ENCODE assay signal across 1 cellular context in the genomic region with DNA sequence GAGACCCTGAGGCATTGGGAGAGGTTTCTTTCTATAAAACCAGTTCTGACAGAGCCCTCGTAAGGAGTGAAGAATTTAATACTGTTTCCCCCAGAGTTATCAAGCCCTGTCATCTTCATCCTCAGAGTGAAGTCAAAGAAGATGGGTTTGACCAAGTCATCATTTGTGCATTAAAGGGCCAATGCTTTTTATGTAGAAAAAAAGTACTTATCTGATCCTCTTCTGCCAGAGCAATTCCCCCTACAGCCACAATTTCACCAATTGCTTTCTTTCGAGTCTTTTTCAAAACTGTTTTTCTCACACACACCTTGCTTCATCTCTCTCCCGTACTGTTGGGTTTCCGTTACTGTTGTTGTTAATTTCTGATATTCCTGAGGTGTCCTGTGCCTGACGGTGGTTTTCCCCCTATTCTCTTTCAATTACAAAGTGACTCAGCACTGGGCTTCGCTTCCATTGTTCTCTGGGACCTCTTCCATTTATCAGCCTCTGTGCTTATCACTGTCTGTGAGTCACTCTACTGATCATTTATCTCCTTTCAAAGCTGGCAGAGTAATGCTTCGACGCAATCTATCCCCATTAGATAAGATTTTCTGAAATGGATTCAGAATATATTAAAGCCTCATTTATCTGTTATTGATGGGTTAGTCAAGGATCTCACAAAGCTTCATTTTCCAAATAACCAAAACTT.
TF ChIP-seq lines count a peak whose summit lies in the region.

No MANE protein-coding gene starts in this region.

TF ChIP-seq in HepG2, 621 proteins besides CTCF, POLR2A, EP300 and RAD21 (continued from another document):
- TF ChIP-seq, protein P1, sequence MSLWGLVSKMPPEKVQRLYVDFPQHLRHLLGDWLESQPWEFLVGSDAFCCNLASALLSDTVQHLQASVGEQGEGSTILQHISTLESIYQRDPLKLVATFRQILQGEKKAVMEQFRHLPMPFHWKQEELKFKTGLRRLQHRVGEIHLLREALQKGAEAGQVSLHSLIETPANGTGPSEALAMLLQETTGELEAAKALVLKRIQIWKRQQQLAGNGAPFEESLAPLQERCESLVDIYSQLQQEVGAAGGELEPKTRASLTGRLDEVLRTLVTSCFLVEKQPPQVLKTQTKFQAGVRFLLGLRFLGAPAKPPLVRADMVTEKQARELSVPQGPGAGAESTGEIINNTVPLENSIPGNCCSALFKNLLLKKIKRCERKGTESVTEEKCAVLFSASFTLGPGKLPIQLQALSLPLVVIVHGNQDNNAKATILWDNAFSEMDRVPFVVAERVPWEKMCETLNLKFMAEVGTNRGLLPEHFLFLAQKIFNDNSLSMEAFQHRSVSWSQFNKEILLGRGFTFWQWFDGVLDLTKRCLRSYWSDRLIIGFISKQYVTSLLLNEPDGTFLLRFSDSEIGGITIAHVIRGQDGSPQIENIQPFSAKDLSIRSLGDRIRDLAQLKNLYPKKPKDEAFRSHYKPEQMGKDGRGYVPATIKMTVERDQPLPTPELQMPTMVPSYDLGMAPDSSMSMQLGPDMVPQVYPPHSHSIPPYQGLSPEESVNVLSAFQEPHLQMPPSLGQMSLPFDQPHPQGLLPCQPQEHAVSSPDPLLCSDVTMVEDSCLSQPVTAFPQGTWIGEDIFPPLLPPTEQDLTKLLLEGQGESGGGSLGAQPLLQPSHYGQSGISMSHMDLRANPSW (CRISPR knock-in tag; IDR thresholded peaks at IDR 0.05; ENCODE audit: borderline replicate concordance), result no peak
- no peak for TF ChIP-seq SCMH1 (CRISPR knock-in tag; IDR thresholded peaks at IDR 0.05; ENCODE audit: borderline replicate concordance)
